Comparison of ENCODE assay signal across 10 cellular contexts in the genomic region with DNA sequence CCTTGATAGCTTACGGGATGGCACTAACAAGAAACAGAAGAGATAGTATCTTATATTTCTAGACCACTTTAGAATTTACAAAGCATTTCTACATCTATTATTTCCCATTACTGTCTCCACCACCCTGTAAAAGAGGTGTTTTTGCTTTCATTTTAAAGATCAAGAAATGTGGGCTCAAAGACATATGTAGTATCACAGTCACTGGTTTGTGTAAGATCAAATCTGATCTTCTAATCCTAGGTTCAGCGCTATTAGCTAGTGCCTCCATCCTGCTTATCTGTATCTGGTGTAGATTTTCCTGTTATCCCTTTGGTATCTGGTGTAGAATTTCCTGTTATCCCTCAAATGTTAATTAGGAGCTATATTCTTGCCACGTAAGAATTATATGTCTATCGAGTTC. TPM values are rescaled to one million over a fixed set of nuclear protein-coding genes. Genes with fewer than 3 reads are reported as not detected.
"Had no signal": no experiment of that assay in that cellular context is flagged by ENCODE, and none has a peak within 500 bp of the region (broad histone marks: within the 10 kb centered on the region; RNA-seq: fewer than 3 reads in every experiment).

No MANE protein-coding gene starts in this region.

- H3K4me3 Mint-ChIP-seq: GM23338, H9 had no signal

- ATAC-seq: GM23338, K562 had no signal

- H3K27ac Mint-ChIP-seq: GM23338, H9 had no signal

- DNase-seq: H9, HCEC 1CT, IMR-90, KG1 had no signal

- FAIRE-seq: H1, H54, HTR-8/SVneo had no signal

- H3K9me3 Mint-ChIP-seq: GM23338, H9 had no signal

RNA-seq across cellular contexts. Expression of gene PTGER3, which starts 56.8 kb away (rescaled TPM):
- total RNA-seq: HT-29, IMR-90 had no signal
- polyA plus RNA-seq: IMR-90 had no signal
